Comparison of ENCODE assay signal across 8 cellular contexts in genomic region chr17:39208893-39209292, GRCh38. TPM values are rescaled to one million over a fixed set of nuclear protein-coding genes. Genes with fewer than 3 reads are reported as not detected.
DNase-seq lines count a peak whose midpoint lies in the region; ATAC-seq and FAIRE-seq lines count a peak whose summit lies in the region.

No MANE protein-coding gene starts in this region.

- FAIRE-seq in frontal cortex (lab: Jason Lieb, UNC), result no peak

- peaks cover 19% of the 10 kb centered on the region for H3K27me3 ChIP-seq in mucosa of stomach (ENCODE audit: control insufficient read depth, insufficient read depth, low read length)
- H3K27me3 ChIP-seq in aorta (ENCODE audit: control insufficient read depth in 1 of 2, insufficient read depth in 2 of 2, low read length in 1 of 2), result no peaks in the 10 kb centered on the region

- peak overlapping the region; percentile 62 for H3K27ac ChIP-seq in SK-N-MC
- H3K27ac ChIP-seq in aorta (ENCODE audit: low read depth in 1 of 2, low read length in 2 of 2), result no peak overlapping the region

- 53 to 57% methylated on average over 8 of the region's 8 CpGs for WGBS in aorta, 2 donors

- ATAC-seq in HG02763 (IDR thresholded peaks at IDR 0.05; ENCODE audit: unreplicated experiment) (peak; percentile 51), aorta (ENCODE audit: low FRiP score) (no peak)

- H3K9me3 ChIP-seq in SK-N-MC (ENCODE audit: low read depth, low read length) (no peaks in the 10 kb centered on the region), mucosa of stomach (ENCODE audit: control insufficient read depth, low read length) (no peaks in the 10 kb centered on the region), aorta (ENCODE audit: control insufficient read depth, low read length) (no peaks in the 10 kb centered on the region)

- intact Hi-C loops in aorta (cut with DNase I), result no loop called here

- H3K36me3 ChIP-seq in SK-N-MC (ENCODE audit: insufficient read depth, low read length) (peaks cover 13% of the 10 kb centered on the region), mucosa of stomach (ENCODE audit: control insufficient read depth, insufficient read depth, low read length) (peaks cover 7% of the 10 kb centered on the region), aorta (ENCODE audit: control insufficient read depth in 1 of 2, insufficient read depth in 2 of 2, low read length in 1 of 2) (peaks cover 0 to 3% of the 10 kb centered on the region in 2 donors)

- peak; percentile 5 for DNase-seq in NCI-H2196 (lab: John Stamatoyannopoulos, UW; ENCODE audit: unreplicated experiment)
- no peak for DNase-seq in NCI-H2196 treated with DMSO at 0.1 percent for 48 hours (lab: John Stamatoyannopoulos, UW; ENCODE audit: unreplicated experiment)
- DNase-seq in SK-N-MC (ENCODE audit: low read depth, low spot score), result no peak
- no peak for DNase-seq in aorta
- no peak for DNase-seq in frontal cortex (ENCODE audit: low spot score in 2 of 2)
- no peak for DNase-seq in amniotic stem cell (lab: John Stamatoyannopoulos, UW)

- H3K4me1 ChIP-seq in mucosa of stomach (ENCODE audit: control insufficient read depth, insufficient read depth, low read length) (peaks cover 25% of the 10 kb centered on the region), aorta (ENCODE audit: control insufficient read depth in 1 of 2, insufficient read depth in 2 of 2, low read length in 2 of 2) (no peaks in the 10 kb centered on the region)

- H3K4me3 ChIP-seq in SK-N-MC (peak overlapping the region; percentile 71), mucosa of stomach (ENCODE audit: low read length) (no peak overlapping the region), aorta (ENCODE audit: low read length in 2 of 2) (no peak overlapping the region)

- no peak overlapping the region for H3K9ac ChIP-seq in SK-N-MC (ENCODE audit: insufficient read length)
- H3K9ac ChIP-seq in mucosa of stomach (ENCODE audit: low read length), result peak overlapping the region; percentile 48

RNA-seq across cellular contexts. Expression of gene RPL19, which starts 8.8 kb away (rescaled TPM):
- total RNA-seq in aorta, result 1,000 to 10,000 TPM; 1,206 to 1,264 TPM
- polyA plus RNA-seq in aorta, result 1,000 to 10,000 TPM; 2,950 to 3,759 TPM
- total RNA-seq in frontal cortex, result 1,210 TPM

RNA-seq across cellular contexts. Expression of gene CACNB1, which starts 11.4 kb away (rescaled TPM):
- 10 to 100 TPM; 29.6 to 31.6 TPM for total RNA-seq in aorta
- 10 to 100 TPM in 1 of 2 donors, 1 to 10 TPM in 1; 1.9 to 50.6 TPM for polyA plus RNA-seq in aorta
- 14.3 TPM for total RNA-seq in frontal cortex

RNA-seq across cellular contexts. Expression of gene STAC2, which starts 16.9 kb away (rescaled TPM):
- 10 to 100 TPM; 29.2 to 53.3 TPM for total RNA-seq in aorta
- polyA plus RNA-seq in aorta, result 1 to 10 TPM; 2.0 to 4.7 TPM
- under 0.01 TPM for total RNA-seq in frontal cortex

RNA-seq across cellular contexts. Expression of gene ARL5C, which starts 42.9 kb away (rescaled TPM):
- total RNA-seq in aorta, result under 1 TPM in 1 of 2 donors, not detected in 1; 0.54 TPM
- polyA plus RNA-seq in aorta, result not detected
- total RNA-seq in frontal cortex, result not detected

RNA-seq across cellular contexts. Expression of gene PLXDC1, which starts 57.5 kb away (rescaled TPM):
- total RNA-seq in aorta (10 to 100 TPM in 1 of 2 donors, 1 to 10 TPM in 1; 7.2 to 39.1 TPM), frontal cortex (9.8 TPM)
- 1 to 10 TPM; 1.7 to 2.5 TPM for polyA plus RNA-seq in aorta

Comparison
In these comparisons a context has a peak if more than half of its experiments do, and no peak if none do; other contexts are left out.
1. RNA of gene STAC2, which starts 16.9 kb away (total RNA-seq): 29.2 to 53.3 TPM in aorta; under 0.01 TPM in frontal cortex (single experiment); every median in the first group is over 10 times any median in the second.